1 cellular context compared by ENCODE assay signal in genomic region chr3:129183569-129184395, GRCh38.
TF ChIP-seq lines count a peak whose summit lies in the region.

Gene CNBP (minus strand): TSS chr3:129183896. CDS start chr3:129171757, 12,139 bp downstream.

TF ChIP-seq in SK-N-SH, 30 proteins besides CTCF, POLR2A, EP300 and RAD21 (continued from another document):
- TF ChIP-seq, protein P1, sequence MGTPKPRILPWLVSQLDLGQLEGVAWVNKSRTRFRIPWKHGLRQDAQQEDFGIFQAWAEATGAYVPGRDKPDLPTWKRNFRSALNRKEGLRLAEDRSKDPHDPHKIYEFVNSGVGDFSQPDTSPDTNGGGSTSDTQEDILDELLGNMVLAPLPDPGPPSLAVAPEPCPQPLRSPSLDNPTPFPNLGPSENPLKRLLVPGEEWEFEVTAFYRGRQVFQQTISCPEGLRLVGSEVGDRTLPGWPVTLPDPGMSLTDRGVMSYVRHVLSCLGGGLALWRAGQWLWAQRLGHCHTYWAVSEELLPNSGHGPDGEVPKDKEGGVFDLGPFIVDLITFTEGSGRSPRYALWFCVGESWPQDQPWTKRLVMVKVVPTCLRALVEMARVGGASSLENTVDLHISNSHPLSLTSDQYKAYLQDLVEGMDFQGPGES (IDR thresholded peaks at IDR 0.05; ENCODE audit: low read depth, low read length), result no peak; the same call in 1 of the 2 replicates
- TF ChIP-seq CHD2 (IDR thresholded peaks at IDR 0.05; ENCODE audit: low read length, partially characterized antibody) (peak; percentile 68), RCOR1 (IDR thresholded peaks at IDR 0.05; ENCODE audit: low read length) (no peak), SMC3 (IDR thresholded peaks at IDR 0.05; ENCODE audit: low read depth, low read length) (no peak), YY1 (IDR thresholded peaks at IDR 0.05; ENCODE audit: low read depth) (peak; percentile 79), ELF1 (IDR thresholded peaks at IDR 0.05) (0 out of 2 replicates have a peak, but pooled peaks have one; percentile 23), MXI1 (IDR thresholded peaks at IDR 0.05; ENCODE audit: low read depth, low read length) (peak; percentile 91), MEF2A (IDR thresholded peaks at IDR 0.05; ENCODE audit: borderline replicate concordance, low read depth) (no peak), RFX5 (IDR thresholded peaks at IDR 0.05; ENCODE audit: low read length) (peak; percentile 70; the same call in 1 of the 2 replicates), FOXJ3 (CRISPR knock-in tag; IDR thresholded peaks at IDR 0.05) (no peak)
